In the genomic region with DNA sequence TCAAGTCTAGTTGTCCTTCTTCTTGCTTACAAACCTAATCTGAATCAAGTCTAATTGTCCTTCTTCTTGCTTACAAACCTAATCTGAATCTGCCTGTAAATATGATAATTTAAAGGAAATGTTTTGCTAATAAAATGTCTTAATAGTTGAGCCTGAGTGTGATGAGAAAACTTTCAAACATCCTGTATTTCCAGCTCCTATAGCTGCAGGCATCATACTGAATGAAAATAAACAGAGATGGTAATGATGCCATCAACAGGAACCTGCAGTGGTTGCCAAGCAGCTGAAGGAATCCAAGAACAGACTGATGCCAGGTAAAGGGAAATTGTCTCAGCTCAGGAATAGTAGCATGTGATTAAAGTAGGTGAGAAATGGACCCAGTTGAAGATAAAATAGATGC, we compare ENCODE assay signal across 9 cellular contexts.
"Had no signal": no experiment of that assay in that cellular context is flagged by ENCODE, and none has a peak within 500 bp of the region (broad histone marks: within the 10 kb centered on the region; RNA-seq: fewer than 3 reads in every experiment).

No MANE protein-coding gene starts in this region.

- ATAC-seq: GM23338, HepG2 had no signal

- DNase-seq: H9, HCEC 1CT, KBM-7 had no signal

- H3K27me3 Mint-ChIP-seq: IgD-negative memory B cell had no signal

- H3K4me3 ChIP-seq: GM23338 had no signal

- H3K27ac ChIP-seq: HL-60 had no signal

- FAIRE-seq: H1, H54, HepG2 had no signal

- H3K27ac Mint-ChIP-seq: GM23338, H9, IgD-negative memory B cell had no signal

- H3K4me1 Mint-ChIP-seq: GM23338, H9, IgD-negative memory B cell had no signal

- H3K4me2 ChIP-seq: GM23338 had no signal

- H2AFZ ChIP-seq: GM23338 had no signal

- H3K4me3 Mint-ChIP-seq: GM23338, H9, IgD-negative memory B cell had no signal
